ENCODE assay signal across 1 cellular context in genomic region chr7:39463252-39463651, GRCh38.
TF ChIP-seq lines count a peak whose summit lies in the region.

No MANE protein-coding gene starts in this region.

TF ChIP-seq in GM23338, 12 proteins besides CTCF, POLR2A, EP300 and RAD21 (continued from another document):
- no peak for TF ChIP-seq ZNF462 (CRISPR knock-in tag; IDR thresholded peaks at IDR 0.05)
- TF ChIP-seq STAT1 (IDR thresholded peaks at IDR 0.05; ENCODE audit: unreplicated experiment): no peak
- no peak for TF ChIP-seq EZH2 (IDR thresholded peaks at IDR 0.05; ENCODE audit: low read depth, unreplicated experiment)
- TF ChIP-seq, protein P1, sequence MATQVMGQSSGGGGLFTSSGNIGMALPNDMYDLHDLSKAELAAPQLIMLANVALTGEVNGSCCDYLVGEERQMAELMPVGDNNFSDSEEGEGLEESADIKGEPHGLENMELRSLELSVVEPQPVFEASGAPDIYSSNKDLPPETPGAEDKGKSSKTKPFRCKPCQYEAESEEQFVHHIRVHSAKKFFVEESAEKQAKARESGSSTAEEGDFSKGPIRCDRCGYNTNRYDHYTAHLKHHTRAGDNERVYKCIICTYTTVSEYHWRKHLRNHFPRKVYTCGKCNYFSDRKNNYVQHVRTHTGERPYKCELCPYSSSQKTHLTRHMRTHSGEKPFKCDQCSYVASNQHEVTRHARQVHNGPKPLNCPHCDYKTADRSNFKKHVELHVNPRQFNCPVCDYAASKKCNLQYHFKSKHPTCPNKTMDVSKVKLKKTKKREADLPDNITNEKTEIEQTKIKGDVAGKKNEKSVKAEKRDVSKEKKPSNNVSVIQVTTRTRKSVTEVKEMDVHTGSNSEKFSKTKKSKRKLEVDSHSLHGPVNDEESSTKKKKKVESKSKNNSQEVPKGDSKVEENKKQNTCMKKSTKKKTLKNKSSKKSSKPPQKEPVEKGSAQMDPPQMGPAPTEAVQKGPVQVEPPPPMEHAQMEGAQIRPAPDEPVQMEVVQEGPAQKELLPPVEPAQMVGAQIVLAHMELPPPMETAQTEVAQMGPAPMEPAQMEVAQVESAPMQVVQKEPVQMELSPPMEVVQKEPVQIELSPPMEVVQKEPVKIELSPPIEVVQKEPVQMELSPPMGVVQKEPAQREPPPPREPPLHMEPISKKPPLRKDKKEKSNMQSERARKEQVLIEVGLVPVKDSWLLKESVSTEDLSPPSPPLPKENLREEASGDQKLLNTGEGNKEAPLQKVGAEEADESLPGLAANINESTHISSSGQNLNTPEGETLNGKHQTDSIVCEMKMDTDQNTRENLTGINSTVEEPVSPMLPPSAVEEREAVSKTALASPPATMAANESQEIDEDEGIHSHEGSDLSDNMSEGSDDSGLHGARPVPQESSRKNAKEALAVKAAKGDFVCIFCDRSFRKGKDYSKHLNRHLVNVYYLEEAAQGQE (IDR thresholded peaks at IDR 0.05; ENCODE audit: unreplicated experiment): no peak
- TF ChIP-seq CREB1 (CRISPR knock-in tag; IDR thresholded peaks at IDR 0.05; ENCODE audit: low read depth): no peak
- no peak for TF ChIP-seq NANOG (IDR thresholded peaks at IDR 0.05; ENCODE audit: borderline replicate concordance)
- TF ChIP-seq ZNF331 (CRISPR knock-in tag; IDR thresholded peaks at IDR 0.05; ENCODE audit: low read depth): no peak
TF ChIP-seq in GM23338: peak in this region for 0.
